Comparison of ENCODE assay signal across 30 cellular contexts in genomic region chr5:181200816-181201215, GRCh38. TPM values are rescaled to one million over a fixed set of nuclear protein-coding genes. Genes with fewer than 3 reads are reported as not detected.
"Had no signal": no experiment of that assay in that cellular context is flagged by ENCODE, and none has a peak within 500 bp of the region (broad histone marks: within the 10 kb centered on the region; RNA-seq: fewer than 3 reads in every experiment).

No MANE protein-coding gene starts in this region.

- DNase-seq: activated CD4-positive, alpha-beta T cell treated with anti-CD3 and anti-CD28 coated beads, Interleukin-2, amount 10 ng/mL, durations not matched to agents 7 days and 5 days; activated CD4-positive, CD25-positive, alpha-beta regulatory T cell treated with anti-CD3 and anti-CD28 coated beads, Interleukin-2, amount 50 U/mL, for 72 hours; activated CD8-positive, alpha-beta T cell treated with anti-CD3 and anti-CD28 coated beads for 36 hours; activated gamma-delta T cell; activated naive CD4-positive, alpha-beta T cell treated with anti-CD3 and anti-CD28 coated beads, Interleukin-2, amount 50 U/mL, for 16 hours; activated naive CD8-positive, alpha-beta T cell treated with anti-CD3 and anti-CD28 coated beads, Interleukin-2, amount 50 U/mL, for 24 hours; body of pancreas; effector CD4-positive, alpha-beta T cell; erythroblast; foreskin fibroblast; hypothalamus; left ventricle myocardium superior; mammary epithelial cell; small intestine; stimulated activated CD4-positive, alpha-beta T cell treated with anti-CD3 and anti-CD28 coated beads, Interleukin-15, amount 100 ng/mL, for 24 hours; stimulated activated naive CD4-positive, alpha-beta T cell; testis; trophoblast cell; uterus had no signal

- H3K36me3 ChIP-seq: cardiac muscle cell, uterus had no signal

- H3K4me3 ChIP-seq: body of pancreas, cardiac muscle cell, testis, uterus had no signal

- H3K27ac Mint-ChIP-seq: activated CD4-positive, alpha-beta T cell treated with anti-CD3 and anti-CD28 coated beads, Interleukin-2, amount 10 ng/mL, durations not matched to agents 7 days and 5 days; activated CD8-positive, alpha-beta T cell treated with anti-CD3 and anti-CD28 coated beads for 36 hours; activated naive CD8-positive, alpha-beta T cell treated with anti-CD3 and anti-CD28 coated beads, Interleukin-2, amount 50 U/mL, for 24 hours; activated T-helper 1 cell treated with anti-CD3 and anti-CD28 coated beads, Interleukin-12 subunit alpha, Interleukin-12 subunit beta, Interleukin-2, Interleukin-4 antibody, amounts not matched to agents 30 ng/mL and 10 ng/mL and 1 ng/mL, durations not matched to agents 14 hours and 24 hours and 36 hours; dendritic cell treated with granulocyte-macrophage colony-stimulating factor and Interleukin-4, amounts not matched to agents 40 ng/mL and 50 ng/mL, for 4 days; nephron; T-helper 2 cell treated with Interferon-gamma antibody and Interleukin-4, amounts not matched to agents 5 μg/mL and 100 μg/mL, for 36 hours had no signal

- H3K9me3 Mint-ChIP-seq: activated CD4-positive, alpha-beta T cell treated with anti-CD3 and anti-CD28 coated beads, Interleukin-2, amount 10 ng/mL, durations not matched to agents 7 days and 5 days; activated CD8-positive, alpha-beta T cell treated with anti-CD3 and anti-CD28 coated beads for 36 hours; activated naive CD8-positive, alpha-beta T cell treated with anti-CD3 and anti-CD28 coated beads, Interleukin-2, amount 50 U/mL, for 24 hours; activated T-helper 1 cell treated with anti-CD3 and anti-CD28 coated beads, Interleukin-12 subunit alpha, Interleukin-12 subunit beta, Interleukin-2, Interleukin-4 antibody, amounts not matched to agents 30 ng/mL and 10 ng/mL and 1 ng/mL, durations not matched to agents 14 hours and 24 hours and 36 hours; dendritic cell treated with granulocyte-macrophage colony-stimulating factor and Interleukin-4, amounts not matched to agents 40 ng/mL and 50 ng/mL, for 4 days; nephron; T-helper 2 cell treated with Interferon-gamma antibody and Interleukin-4, amounts not matched to agents 5 μg/mL and 100 μg/mL, for 36 hours had no signal

- H3K9ac ChIP-seq: parathyroid adenoma had no signal

- H2AFZ ChIP-seq: parathyroid adenoma had no signal

- H3K9me3 ChIP-seq: body of pancreas, testis, uterus had no signal

- H3K4me1 ChIP-seq: uterus had no signal

- H3K4me3 Mint-ChIP-seq: activated CD4-positive, alpha-beta T cell treated with anti-CD3 and anti-CD28 coated beads, Interleukin-2, amount 10 ng/mL, durations not matched to agents 7 days and 5 days; activated CD8-positive, alpha-beta T cell treated with anti-CD3 and anti-CD28 coated beads for 36 hours; activated naive CD8-positive, alpha-beta T cell treated with anti-CD3 and anti-CD28 coated beads, Interleukin-2, amount 50 U/mL, for 24 hours; activated T-helper 1 cell treated with anti-CD3 and anti-CD28 coated beads, Interleukin-12 subunit alpha, Interleukin-12 subunit beta, Interleukin-2, Interleukin-4 antibody, amounts not matched to agents 30 ng/mL and 10 ng/mL and 1 ng/mL, durations not matched to agents 14 hours and 24 hours and 36 hours; dendritic cell treated with granulocyte-macrophage colony-stimulating factor and Interleukin-4, amounts not matched to agents 40 ng/mL and 50 ng/mL, for 4 days; T-helper 2 cell treated with Interferon-gamma antibody and Interleukin-4, amounts not matched to agents 5 μg/mL and 100 μg/mL, for 36 hours had no signal

- H3K79me2 ChIP-seq: parathyroid adenoma had no signal

- ATAC-seq: activated CD8-positive, alpha-beta T cell treated with anti-CD3 and anti-CD28 coated beads for 36 hours; activated naive CD8-positive, alpha-beta T cell treated with anti-CD3 and anti-CD28 coated beads, Interleukin-2, amount 50 U/mL, for 24 hours; body of pancreas; left ventricle myocardium superior; sciatic nerve had no signal

- H3K27ac ChIP-seq: body of pancreas, cardiac muscle cell, testis, uterus, VCaP had no signal

- H3K27me3 ChIP-seq: body of pancreas, testis, uterus had no signal

RNA-seq across cellular contexts. Expression of gene OR2V2, which starts 53.4 kb away (rescaled TPM):
- total RNA-seq: activated CD4-positive, alpha-beta T cell treated with anti-CD3 and anti-CD28 coated beads, Interleukin-2, amount 10 ng/mL, durations not matched to agents 7 days and 5 days; activated CD8-positive, alpha-beta T cell treated with anti-CD3 and anti-CD28 coated beads for 36 hours; activated T-helper 1 cell treated with anti-CD3 and anti-CD28 coated beads, Interleukin-12 subunit alpha, Interleukin-12 subunit beta, Interleukin-2, Interleukin-4 antibody, amounts not matched to agents 30 ng/mL and 10 ng/mL and 1 ng/mL, durations not matched to agents 14 hours and 24 hours and 36 hours; body of pancreas; cardiac muscle cell; chondrocyte; fibroblast of lung; left ventricle myocardium superior; mammary epithelial cell; myocyte; sciatic nerve; testis; uterus had no signal
